Comparison of ENCODE assay signal across 1 cellular context in the genomic region with DNA sequence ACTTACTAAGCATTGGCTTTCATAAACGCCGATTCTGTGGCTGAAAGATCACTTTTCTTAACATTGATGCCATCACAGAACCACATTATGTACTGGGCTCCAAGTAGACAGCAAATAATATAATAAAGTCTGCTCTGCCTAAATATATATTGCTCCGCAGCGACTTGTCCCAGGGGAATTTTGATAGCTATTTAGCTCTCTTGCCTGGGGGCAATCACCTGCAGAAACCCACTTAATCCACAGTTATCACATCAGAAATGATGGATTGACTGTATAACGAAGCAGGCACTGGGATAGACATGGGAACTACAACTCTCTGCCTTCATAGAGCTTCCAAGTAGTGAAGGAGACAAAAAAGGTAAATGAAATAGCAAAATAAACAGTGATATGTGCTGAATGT.
TF ChIP-seq lines count a peak whose summit lies in the region.

No MANE protein-coding gene starts in this region.

TF ChIP-seq in HCT116, 20 proteins besides CTCF, POLR2A, EP300 and RAD21 (continued from another document):
- TF ChIP-seq, protein P1, sequence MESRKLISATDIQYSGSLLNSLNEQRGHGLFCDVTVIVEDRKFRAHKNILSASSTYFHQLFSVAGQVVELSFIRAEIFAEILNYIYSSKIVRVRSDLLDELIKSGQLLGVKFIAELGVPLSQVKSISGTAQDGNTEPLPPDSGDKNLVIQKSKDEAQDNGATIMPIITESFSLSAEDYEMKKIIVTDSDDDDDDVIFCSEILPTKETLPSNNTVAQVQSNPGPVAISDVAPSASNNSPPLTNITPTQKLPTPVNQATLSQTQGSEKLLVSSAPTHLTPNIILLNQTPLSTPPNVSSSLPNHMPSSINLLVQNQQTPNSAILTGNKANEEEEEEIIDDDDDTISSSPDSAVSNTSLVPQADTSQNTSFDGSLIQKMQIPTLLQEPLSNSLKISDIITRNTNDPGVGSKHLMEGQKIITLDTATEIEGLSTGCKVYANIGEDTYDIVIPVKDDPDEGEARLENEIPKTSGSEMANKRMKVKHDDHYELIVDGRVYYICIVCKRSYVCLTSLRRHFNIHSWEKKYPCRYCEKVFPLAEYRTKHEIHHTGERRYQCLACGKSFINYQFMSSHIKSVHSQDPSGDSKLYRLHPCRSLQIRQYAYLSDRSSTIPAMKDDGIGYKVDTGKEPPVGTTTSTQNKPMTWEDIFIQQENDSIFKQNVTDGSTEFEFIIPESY (IDR thresholded peaks at IDR 0.05; ENCODE audit: extremely low read depth, insufficient replicate concordance, low read length) = no peak
- TF ChIP-seq SP1 (IDR thresholded peaks at IDR 0.05; ENCODE audit: low read depth) = no peak
- TF ChIP-seq EZH2phosphoT487 (IDR thresholded peaks at IDR 0.05; ENCODE audit: borderline replicate concordance) = no peak
- TF ChIP-seq TCF7L2 (IDR thresholded peaks at IDR 0.05; ENCODE audit: borderline replicate concordance, extremely low read depth, insufficient read depth, insufficient read length) = no peak
- TF ChIP-seq ELF1 (IDR thresholded peaks at IDR 0.05; ENCODE audit: borderline replicate concordance, low read depth) = no peak
- no peak for TF ChIP-seq ZFX (IDR thresholded peaks at IDR 0.05)
- no peak for TF ChIP-seq CEBPB (IDR thresholded peaks at IDR 0.05; ENCODE audit: low read depth)
- no peak for TF ChIP-seq SIN3A (IDR thresholded peaks at IDR 0.05; ENCODE audit: low read depth)
- no peak for TF ChIP-seq JUND (IDR thresholded peaks at IDR 0.05)
- no peak for TF ChIP-seq SRF (IDR thresholded peaks at IDR 0.05; ENCODE audit: low read depth)
- TF ChIP-seq, protein P2, sequence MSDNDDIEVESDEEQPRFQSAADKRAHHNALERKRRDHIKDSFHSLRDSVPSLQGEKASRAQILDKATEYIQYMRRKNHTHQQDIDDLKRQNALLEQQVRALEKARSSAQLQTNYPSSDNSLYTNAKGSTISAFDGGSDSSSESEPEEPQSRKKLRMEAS (IDR thresholded peaks at IDR 0.05) = no peak
- no peak for TF ChIP-seq ZNF274 (IDR thresholded peaks at IDR 0.05; ENCODE audit: low read depth, low read length)
- no peak for TF ChIP-seq EGR1 (IDR thresholded peaks at IDR 0.05; ENCODE audit: low read depth)
- TF ChIP-seq, protein P3, sequence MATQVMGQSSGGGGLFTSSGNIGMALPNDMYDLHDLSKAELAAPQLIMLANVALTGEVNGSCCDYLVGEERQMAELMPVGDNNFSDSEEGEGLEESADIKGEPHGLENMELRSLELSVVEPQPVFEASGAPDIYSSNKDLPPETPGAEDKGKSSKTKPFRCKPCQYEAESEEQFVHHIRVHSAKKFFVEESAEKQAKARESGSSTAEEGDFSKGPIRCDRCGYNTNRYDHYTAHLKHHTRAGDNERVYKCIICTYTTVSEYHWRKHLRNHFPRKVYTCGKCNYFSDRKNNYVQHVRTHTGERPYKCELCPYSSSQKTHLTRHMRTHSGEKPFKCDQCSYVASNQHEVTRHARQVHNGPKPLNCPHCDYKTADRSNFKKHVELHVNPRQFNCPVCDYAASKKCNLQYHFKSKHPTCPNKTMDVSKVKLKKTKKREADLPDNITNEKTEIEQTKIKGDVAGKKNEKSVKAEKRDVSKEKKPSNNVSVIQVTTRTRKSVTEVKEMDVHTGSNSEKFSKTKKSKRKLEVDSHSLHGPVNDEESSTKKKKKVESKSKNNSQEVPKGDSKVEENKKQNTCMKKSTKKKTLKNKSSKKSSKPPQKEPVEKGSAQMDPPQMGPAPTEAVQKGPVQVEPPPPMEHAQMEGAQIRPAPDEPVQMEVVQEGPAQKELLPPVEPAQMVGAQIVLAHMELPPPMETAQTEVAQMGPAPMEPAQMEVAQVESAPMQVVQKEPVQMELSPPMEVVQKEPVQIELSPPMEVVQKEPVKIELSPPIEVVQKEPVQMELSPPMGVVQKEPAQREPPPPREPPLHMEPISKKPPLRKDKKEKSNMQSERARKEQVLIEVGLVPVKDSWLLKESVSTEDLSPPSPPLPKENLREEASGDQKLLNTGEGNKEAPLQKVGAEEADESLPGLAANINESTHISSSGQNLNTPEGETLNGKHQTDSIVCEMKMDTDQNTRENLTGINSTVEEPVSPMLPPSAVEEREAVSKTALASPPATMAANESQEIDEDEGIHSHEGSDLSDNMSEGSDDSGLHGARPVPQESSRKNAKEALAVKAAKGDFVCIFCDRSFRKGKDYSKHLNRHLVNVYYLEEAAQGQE (IDR thresholded peaks at IDR 0.05; ENCODE audit: low read depth) = no peak
